17 cellular contexts compared by ENCODE assay signal in genomic region chr17:16158721-16159120, GRCh38.
"Had no signal": no experiment of that assay in that cellular context is flagged by ENCODE, and none has a peak within 500 bp of the region (broad histone marks: within the 10 kb centered on the region; RNA-seq: fewer than 3 reads in every experiment).

No MANE protein-coding gene starts in this region.

- H3K9me3 Mint-ChIP-seq: activated naive CD4-positive, alpha-beta T cell treated with anti-CD3 and anti-CD28 coated beads for 36 hours; activated naive CD8-positive, alpha-beta T cell treated with anti-CD3 and anti-CD28 coated beads, Interleukin-2, amount 50 U/mL, for 24 hours; activated T-helper 2 cell treated with anti-CD3 and anti-CD28 coated beads, Interferon-gamma antibody, Interleukin-2, Interleukin-4, amounts not matched to agents 10 μg/mL and 5 μg/mL and 100 μg/mL, durations not matched to agents 14 hours and 24 hours and 36 hours; endodermal cell; stimulated activated effector memory CD8-positive, alpha-beta T cell treated with anti-CD3 and anti-CD28 coated beads, Interleukin-12 subunit alpha, Interleukin-12 subunit beta, amount 100 ng/mL, for 72 hours had no signal

- H3K4me1 ChIP-seq: lower lobe of right lung, pancreas had no signal

- H3K9me3 ChIP-seq: ascending aorta, lower lobe of right lung, pancreas, tibial artery had no signal

- ATAC-seq: activated naive CD8-positive, alpha-beta T cell treated with anti-CD3 and anti-CD28 coated beads, Interleukin-2, amount 50 U/mL, for 24 hours; esophagus mucosa; lower lobe of right lung; pancreas; stimulated activated effector memory CD8-positive, alpha-beta T cell treated with anti-CD3 and anti-CD28 coated beads, Interleukin-12 subunit alpha, Interleukin-12 subunit beta, amount 100 ng/mL, for 72 hours had no signal

- H3K4me3 ChIP-seq: ascending aorta, cardiac muscle cell, dorsolateral prefrontal cortex, lower lobe of right lung, pancreas, tibial artery had no signal

- DNase-seq: activated CD4-positive, alpha-beta T cell treated with anti-CD3 and anti-CD28 coated beads, Interleukin-2, amount 50 U/mL, for 48 hours; activated naive CD4-positive, alpha-beta T cell treated with anti-CD3 and anti-CD28 coated beads for 36 hours; activated naive CD8-positive, alpha-beta T cell treated with anti-CD3 and anti-CD28 coated beads, Interleukin-2, amount 50 U/mL, for 24 hours; dorsolateral prefrontal cortex; endodermal cell; foreskin melanocyte; left cardiac atrium; lower lobe of right lung; pancreas; stimulated activated CD4-positive, alpha-beta T cell treated with anti-CD3 and anti-CD28 coated beads, Interleukin-12 subunit alpha, Interleukin-12 subunit beta, amount 100 ng/mL, for 4 hours; stimulated activated CD4-positive, alpha-beta T cell treated with anti-CD3 and anti-CD28 coated beads, Interleukin-2, amount 100 ng/mL, for 24 hours; tibial artery had no signal

- H3K27ac Mint-ChIP-seq: activated naive CD4-positive, alpha-beta T cell treated with anti-CD3 and anti-CD28 coated beads for 36 hours; activated naive CD8-positive, alpha-beta T cell treated with anti-CD3 and anti-CD28 coated beads, Interleukin-2, amount 50 U/mL, for 24 hours; activated T-helper 2 cell treated with anti-CD3 and anti-CD28 coated beads, Interferon-gamma antibody, Interleukin-2, Interleukin-4, amounts not matched to agents 10 μg/mL and 5 μg/mL and 100 μg/mL, durations not matched to agents 14 hours and 24 hours and 36 hours; endodermal cell; stimulated activated effector memory CD8-positive, alpha-beta T cell treated with anti-CD3 and anti-CD28 coated beads, Interleukin-12 subunit alpha, Interleukin-12 subunit beta, amount 100 ng/mL, for 72 hours had no signal

- H3K27ac ChIP-seq: ascending aorta, cardiac muscle cell, lower lobe of right lung, pancreas, tibial artery had no signal

- H3K27me3 ChIP-seq: ascending aorta, cardiac muscle cell, dorsolateral prefrontal cortex, pancreas, tibial artery had no signal

- H3K4me1 Mint-ChIP-seq: endodermal cell had no signal

- H3K4me3 Mint-ChIP-seq: activated naive CD4-positive, alpha-beta T cell treated with anti-CD3 and anti-CD28 coated beads for 36 hours; activated naive CD8-positive, alpha-beta T cell treated with anti-CD3 and anti-CD28 coated beads, Interleukin-2, amount 50 U/mL, for 24 hours; endodermal cell; stimulated activated effector memory CD8-positive, alpha-beta T cell treated with anti-CD3 and anti-CD28 coated beads, Interleukin-12 subunit alpha, Interleukin-12 subunit beta, amount 100 ng/mL, for 72 hours had no signal

- H3K27me3 Mint-ChIP-seq: activated naive CD8-positive, alpha-beta T cell treated with anti-CD3 and anti-CD28 coated beads, Interleukin-2, amount 50 U/mL, for 24 hours had no signal
